9 cellular contexts compared by ENCODE assay signal in the genomic region with DNA sequence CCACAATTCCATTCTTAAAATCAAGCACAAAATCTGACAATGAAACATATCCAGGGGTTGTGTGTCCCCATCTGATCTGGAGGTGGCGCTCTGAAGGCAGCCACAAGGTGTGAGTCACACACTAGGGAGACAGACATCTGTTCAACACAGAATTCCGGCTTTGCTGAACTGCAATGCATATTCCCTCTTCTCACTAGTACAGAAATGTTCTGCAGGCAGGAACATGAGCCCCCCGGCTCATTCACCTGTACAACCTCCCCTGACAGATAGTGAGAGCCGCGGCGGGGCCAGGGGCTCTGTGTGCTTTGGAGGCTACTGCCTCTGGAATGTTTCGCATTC. TPM values are rescaled to one million over a fixed set of nuclear protein-coding genes. Genes with fewer than 3 reads are reported as not detected.
DNase-seq lines count a peak whose midpoint lies in the region; ATAC-seq and TF ChIP-seq lines count a peak whose summit lies in the region.
"Had no signal": no experiment of that assay in that cellular context is flagged by ENCODE, and none has a peak within 500 bp of the region (broad histone marks: within the 10 kb centered on the region; RNA-seq: fewer than 3 reads in every experiment).

No MANE protein-coding gene starts in this region.

- intact Hi-C loops in dorsolateral prefrontal cortex (cut with DNase I): no loop called here

- H3K27me3 ChIP-seq in dorsolateral prefrontal cortex (no peaks in the 10 kb centered on the region), osteoblast (ENCODE audit: insufficient read depth, low read length) (no peaks in the 10 kb centered on the region)
- H3K27me3 ChIP-seq: body of pancreas had no signal

- peaks cover 32% of the 10 kb centered on the region for H3K79me2 ChIP-seq in osteoblast (ENCODE audit: insufficient read depth, low read length)

- H3K27ac ChIP-seq in dorsolateral prefrontal cortex: peak overlapping the region in 2 of 59 donors; percentile 42 to 66
- no peak overlapping the region for H3K27ac ChIP-seq in osteoblast (ENCODE audit: low read depth, low read length)
- H3K27ac ChIP-seq: body of pancreas had no signal

- peaks cover 35% of the 10 kb centered on the region for H4K20me1 ChIP-seq in osteoblast (ENCODE audit: insufficient read depth, low read length)

- no peaks in the 10 kb centered on the region for H3K9me3 ChIP-seq in osteoblast (ENCODE audit: low read depth, low read length)
- H3K9me3 ChIP-seq: body of pancreas had no signal

- ATAC-seq in HG02852 (IDR thresholded peaks at IDR 0.05; ENCODE audit: unreplicated experiment) (no peak), GM21786 (IDR thresholded peaks at IDR 0.05; ENCODE audit: unreplicated experiment) (no peak)
- ATAC-seq: body of pancreas had no signal

- no peak overlapping the region for H2AFZ ChIP-seq in osteoblast (ENCODE audit: low read length)

- no peaks in the 10 kb centered on the region for H3K4me1 ChIP-seq in osteoblast (ENCODE audit: insufficient read depth, low read length)
- H3K4me1 ChIP-seq: body of pancreas had no signal

- H3K4me2 ChIP-seq in osteoblast (ENCODE audit: insufficient read depth, low read length): no peak overlapping the region

- peaks cover 95% of the 10 kb centered on the region for H3K36me3 ChIP-seq in osteoblast (ENCODE audit: insufficient read depth, low read length)

- peak; percentile 12 for DNase-seq in GM10266 (ENCODE audit: extremely low spot score)
- peak; percentile 43 for DNase-seq in NCI-H1694 treated with DMSO at 0.1 percent for 48 hours (lab: John Stamatoyannopoulos, UW)
- peak in 2 of 10 donors; percentile 44 to 45 for DNase-seq in dorsolateral prefrontal cortex
- DNase-seq in osteoblast (ENCODE audit: insufficient read length, low spot score, missing footprints): peak; percentile 91
- DNase-seq in GM19238 (ENCODE audit: insufficient read length, low spot score): no peak
- DNase-seq in activated CD8-positive, alpha-beta memory T cell treated with anti-CD3 and anti-CD28 coated beads, Interleukin-2, amount 50 U/mL, for 4 hours: no peak

- H3K4me3 ChIP-seq in dorsolateral prefrontal cortex: no peak overlapping the region
- H3K4me3 ChIP-seq in osteoblast (ENCODE audit: insufficient read depth, low read length): no peak overlapping the region
- H3K4me3 ChIP-seq: body of pancreas had no signal

- TF ChIP-seq CTCF in GM10266 (IDR thresholded peaks at IDR 0.05; ENCODE audit: control insufficient read depth, insufficient read depth, low read depth, missing control alignments) (peak; percentile 26), dorsolateral prefrontal cortex (IDR thresholded peaks at IDR 0.05 in 54 of 56, conservative IDR thresholded peaks at IDR 0.05 in 2 of 56; ENCODE audit: low read depth in 1 of 56, partially characterized antibody in 56 of 56) (peak in 48 of 56 donors; percentile 16 to 58 (median 36)), osteoblast (IDR thresholded peaks at IDR 0.05; ENCODE audit: extremely low read depth, low read depth, low read length) (peak; percentile 63)

RNA-seq across cellular contexts. Expression of gene WDR1, which starts 41.9 kb away (rescaled TPM):
- total RNA-seq in dorsolateral prefrontal cortex (100 to 1,000 TPM in 77 of 120 experiments, 10 to 100 TPM in 43; 67.7 to 164 (median 107) TPM), osteoblast (265 and 314 TPM in 2 replicates)

RNA-seq across cellular contexts. Expression of gene SLC2A9, which starts 53.4 kb away (rescaled TPM):
- 10 to 100 TPM in 2 of 120 experiments, 1 to 10 TPM in 118; 1.4 to 11.1 (median 3.6) TPM for total RNA-seq in dorsolateral prefrontal cortex
- 2.5 and 3.5 TPM in 2 replicates for total RNA-seq in osteoblast

Comparison
In these comparisons a context has a peak if more than half of its experiments do, and no peak if none do; other contexts are left out.
1. DNase-seq: peak in GM10266 (single experiment), NCI-H1694 treated with DMSO at 0.1 percent for 48 hours (single experiment) and osteoblast (single experiment); none in GM19238 (single experiment) and activated CD8-positive, alpha-beta memory T cell treated with anti-CD3 and anti-CD28 coated beads, Interleukin-2, amount 50 U/mL, for 4 hours (single experiment).
2. Peak in every context shown above with its lines, with median percentiles within 50 percentile points of each other: CTCF ChIP-seq.